ENCODE assay signal across 1 cellular context in the genomic region with DNA sequence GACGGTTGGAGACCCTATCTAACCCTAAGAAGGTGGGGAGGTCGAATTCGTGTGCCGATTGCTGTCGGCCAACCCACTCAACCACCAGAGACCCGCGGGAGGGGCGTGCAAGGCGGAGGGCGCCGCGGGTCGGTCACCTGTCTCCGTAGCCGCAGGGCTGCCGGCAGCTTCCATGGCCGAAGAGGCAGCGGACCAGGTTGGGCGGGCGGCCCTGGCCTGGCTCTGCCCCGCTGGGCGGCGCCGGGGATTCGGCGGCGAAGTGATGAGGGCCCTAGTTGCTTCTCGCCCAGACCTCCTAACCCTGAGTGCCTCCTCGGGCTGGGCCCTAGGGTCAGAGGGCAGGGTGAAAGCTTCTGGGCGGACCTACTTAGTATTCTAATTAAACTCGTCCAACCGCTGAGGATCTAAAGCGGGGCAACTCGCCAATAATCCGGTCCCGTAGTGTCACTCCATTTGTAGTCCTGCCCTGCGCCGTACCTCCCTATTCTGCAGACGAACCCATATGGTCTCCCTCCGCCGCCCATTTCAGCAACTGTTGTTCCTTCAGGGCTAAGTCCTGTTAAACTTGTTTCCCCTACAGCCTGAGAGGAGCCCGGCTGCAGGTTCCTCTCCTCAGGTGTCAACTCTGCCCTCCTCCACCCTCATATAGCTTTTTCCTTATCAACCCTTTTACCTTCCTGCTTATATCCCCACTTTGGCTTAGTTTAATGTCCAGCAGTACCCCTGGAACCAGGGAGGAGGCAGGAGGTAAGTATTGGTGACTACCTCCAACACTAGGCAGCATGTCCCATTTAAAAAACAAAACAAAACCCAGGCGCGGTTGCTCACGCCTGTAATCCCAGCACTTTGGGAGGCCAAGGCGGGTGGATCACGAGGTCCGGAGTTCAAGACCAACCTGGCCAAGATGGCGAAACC.
TF ChIP-seq lines count a peak whose summit lies in the region.

A gene (minus strand): TSS at position 307 of the 915 bp plus-strand sequence. CDS start 133 bp downstream, at position 174.

TF ChIP-seq in endothelial cell of umbilical vein, 7 proteins besides CTCF, POLR2A, EP300 and RAD21:
- TF ChIP-seq POLR2AphosphoS5 (IDR thresholded peaks at IDR 0.05; ENCODE audit: insufficient read depth, low read depth, low read length), result peak; percentile 53
- TF ChIP-seq MYC (IDR thresholded peaks at IDR 0.05; ENCODE audit: low read depth, low read length), result no peak
- no peak for TF ChIP-seq JUN (IDR thresholded peaks at IDR 0.05; ENCODE audit: borderline replicate concordance, insufficient read depth, insufficient read length, low read depth)
